ENCODE assay signal across 2 cellular contexts in the genomic region with DNA sequence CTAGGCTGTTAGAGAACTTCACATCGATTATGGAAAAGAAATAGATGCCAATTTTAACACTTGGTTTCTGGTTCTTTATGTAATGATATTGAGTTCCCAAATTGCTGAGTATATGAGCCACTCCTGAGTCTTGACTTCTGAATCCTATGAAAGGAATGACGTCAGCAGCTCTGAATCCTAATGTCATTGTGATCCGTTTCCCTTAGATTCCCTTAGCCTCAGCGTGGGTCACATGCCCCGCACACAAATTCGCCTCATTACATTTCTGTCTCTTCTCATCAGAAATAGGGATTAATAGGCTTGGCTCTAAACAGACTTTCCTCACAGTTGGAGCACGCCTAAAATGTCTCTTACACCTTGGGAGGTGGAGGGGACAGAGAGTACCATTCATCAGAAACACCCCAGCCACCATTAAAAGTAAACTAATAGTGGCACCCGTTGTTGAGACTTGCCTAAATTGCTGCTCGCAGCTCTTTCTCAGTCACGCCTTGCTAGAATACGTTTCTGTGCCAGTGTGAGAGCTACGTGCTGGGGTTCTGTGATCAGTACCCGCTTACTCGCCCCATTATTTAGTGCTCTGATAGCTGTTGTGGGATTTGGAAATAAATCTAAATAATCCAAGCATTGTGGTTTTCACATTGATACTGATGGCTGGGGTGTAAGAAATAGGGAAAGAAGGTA.
TF ChIP-seq lines count a peak whose summit lies in the region.

No MANE protein-coding gene starts in this region.

TF ChIP-seq in A549, 52 proteins besides CTCF, POLR2A, EP300 and RAD21:
- TF ChIP-seq CHD4 (IDR thresholded peaks at IDR 0.05; ENCODE audit: borderline replicate concordance) (no peak), ZFP36 (IDR thresholded peaks at IDR 0.05; ENCODE audit: borderline replicate concordance, partially characterized antibody) (no peak), ZSCAN20 (CRISPR knock-in tag; IDR thresholded peaks at IDR 0.05) (no peak), ZNF302 (CRISPR knock-in tag; IDR thresholded peaks at IDR 0.05) (no peak), NR3C1 (IDR thresholded peaks at IDR 0.05) (no peak), HOXB5 (CRISPR knock-in tag; IDR thresholded peaks at IDR 0.05) (no peak), CBX2 (IDR thresholded peaks at IDR 0.05; ENCODE audit: borderline replicate concordance, low read depth) (no peak), RCOR1 (IDR thresholded peaks at IDR 0.05; ENCODE audit: low read depth, low read length) (no peak), HEYL (CRISPR knock-in tag; IDR thresholded peaks at IDR 0.05) (no peak), ZC3H11A (IDR thresholded peaks at IDR 0.05) (no peak)
- TF ChIP-seq, protein P1, sequence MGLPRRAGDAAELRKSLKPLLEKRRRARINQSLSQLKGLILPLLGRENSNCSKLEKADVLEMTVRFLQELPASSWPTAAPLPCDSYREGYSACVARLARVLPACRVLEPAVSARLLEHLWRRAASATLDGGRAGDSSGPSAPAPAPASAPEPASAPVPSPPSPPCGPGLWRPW (IDR thresholded peaks at IDR 0.05): no peak

TF ChIP-seq in WTC11, 78 proteins besides CTCF, POLR2A, EP300 and RAD21:
- no peak for TF ChIP-seq ELF4 (CRISPR knock-in tag; IDR thresholded peaks at IDR 0.05; ENCODE audit: low read depth)
- TF ChIP-seq, protein P2, sequence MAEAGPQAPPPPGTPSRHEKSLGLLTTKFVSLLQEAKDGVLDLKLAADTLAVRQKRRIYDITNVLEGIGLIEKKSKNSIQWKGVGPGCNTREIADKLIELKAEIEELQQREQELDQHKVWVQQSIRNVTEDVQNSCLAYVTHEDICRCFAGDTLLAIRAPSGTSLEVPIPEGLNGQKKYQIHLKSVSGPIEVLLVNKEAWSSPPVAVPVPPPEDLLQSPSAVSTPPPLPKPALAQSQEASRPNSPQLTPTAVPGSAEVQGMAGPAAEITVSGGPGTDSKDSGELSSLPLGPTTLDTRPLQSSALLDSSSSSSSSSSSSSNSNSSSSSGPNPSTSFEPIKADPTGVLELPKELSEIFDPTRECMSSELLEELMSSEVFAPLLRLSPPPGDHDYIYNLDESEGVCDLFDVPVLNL (CRISPR knock-in tag; IDR thresholded peaks at IDR 0.05; ENCODE audit: borderline replicate concordance, low read depth): no peak
- no peak for TF ChIP-seq GABPB1 (CRISPR knock-in tag; IDR thresholded peaks at IDR 0.05)
- TF ChIP-seq, protein P3, sequence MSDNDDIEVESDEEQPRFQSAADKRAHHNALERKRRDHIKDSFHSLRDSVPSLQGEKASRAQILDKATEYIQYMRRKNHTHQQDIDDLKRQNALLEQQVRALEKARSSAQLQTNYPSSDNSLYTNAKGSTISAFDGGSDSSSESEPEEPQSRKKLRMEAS (CRISPR knock-in tag; IDR thresholded peaks at IDR 0.05): no peak
- no peak for TF ChIP-seq NFYB (CRISPR knock-in tag; conservative IDR thresholded peaks at IDR 0.05; ENCODE audit: low read depth)
- TF ChIP-seq, protein P4, sequence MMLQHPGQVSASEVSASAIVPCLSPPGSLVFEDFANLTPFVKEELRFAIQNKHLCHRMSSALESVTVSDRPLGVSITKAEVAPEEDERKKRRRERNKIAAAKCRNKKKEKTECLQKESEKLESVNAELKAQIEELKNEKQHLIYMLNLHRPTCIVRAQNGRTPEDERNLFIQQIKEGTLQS (CRISPR knock-in tag; conservative IDR thresholded peaks at IDR 0.05): no peak
- TF ChIP-seq, protein P5, sequence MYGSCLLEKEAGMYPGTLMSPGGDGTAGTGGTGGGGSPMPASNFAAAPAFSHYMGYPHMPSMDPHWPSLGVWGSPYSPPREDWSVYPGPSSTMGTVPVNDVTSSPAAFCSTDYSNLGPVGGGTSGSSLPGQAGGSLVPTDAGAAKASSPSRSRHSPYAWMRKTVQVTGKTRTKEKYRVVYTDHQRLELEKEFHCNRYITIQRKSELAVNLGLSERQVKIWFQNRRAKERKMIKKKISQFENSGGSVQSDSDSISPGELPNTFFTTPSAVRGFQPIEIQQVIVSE (CRISPR knock-in tag; IDR thresholded peaks at IDR 0.05; ENCODE audit: borderline replicate concordance): no peak
- no peak for TF ChIP-seq SMAD3 (CRISPR knock-in tag; IDR thresholded peaks at IDR 0.05; ENCODE audit: borderline replicate concordance)
- TF ChIP-seq, protein P6, sequence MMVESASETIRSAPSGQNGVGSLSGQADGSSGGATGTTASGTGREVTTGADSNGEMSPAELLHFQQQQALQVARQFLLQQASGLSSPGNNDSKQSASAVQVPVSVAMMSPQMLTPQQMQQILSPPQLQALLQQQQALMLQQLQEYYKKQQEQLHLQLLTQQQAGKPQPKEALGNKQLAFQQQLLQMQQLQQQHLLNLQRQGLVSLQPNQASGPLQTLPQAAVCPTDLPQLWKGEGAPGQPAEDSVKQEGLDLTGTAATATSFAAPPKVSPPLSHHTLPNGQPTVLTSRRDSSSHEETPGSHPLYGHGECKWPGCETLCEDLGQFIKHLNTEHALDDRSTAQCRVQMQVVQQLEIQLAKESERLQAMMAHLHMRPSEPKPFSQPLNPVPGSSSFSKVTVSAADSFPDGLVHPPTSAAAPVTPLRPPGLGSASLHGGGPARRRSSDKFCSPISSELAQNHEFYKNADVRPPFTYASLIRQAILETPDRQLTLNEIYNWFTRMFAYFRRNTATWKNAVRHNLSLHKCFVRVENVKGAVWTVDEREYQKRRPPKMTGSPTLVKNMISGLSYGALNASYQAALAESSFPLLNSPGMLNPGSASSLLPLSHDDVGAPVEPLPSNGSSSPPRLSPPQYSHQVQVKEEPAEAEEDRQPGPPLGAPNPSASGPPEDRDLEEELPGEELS (CRISPR knock-in tag; IDR thresholded peaks at IDR 0.05): no peak
- TF ChIP-seq, protein P7, sequence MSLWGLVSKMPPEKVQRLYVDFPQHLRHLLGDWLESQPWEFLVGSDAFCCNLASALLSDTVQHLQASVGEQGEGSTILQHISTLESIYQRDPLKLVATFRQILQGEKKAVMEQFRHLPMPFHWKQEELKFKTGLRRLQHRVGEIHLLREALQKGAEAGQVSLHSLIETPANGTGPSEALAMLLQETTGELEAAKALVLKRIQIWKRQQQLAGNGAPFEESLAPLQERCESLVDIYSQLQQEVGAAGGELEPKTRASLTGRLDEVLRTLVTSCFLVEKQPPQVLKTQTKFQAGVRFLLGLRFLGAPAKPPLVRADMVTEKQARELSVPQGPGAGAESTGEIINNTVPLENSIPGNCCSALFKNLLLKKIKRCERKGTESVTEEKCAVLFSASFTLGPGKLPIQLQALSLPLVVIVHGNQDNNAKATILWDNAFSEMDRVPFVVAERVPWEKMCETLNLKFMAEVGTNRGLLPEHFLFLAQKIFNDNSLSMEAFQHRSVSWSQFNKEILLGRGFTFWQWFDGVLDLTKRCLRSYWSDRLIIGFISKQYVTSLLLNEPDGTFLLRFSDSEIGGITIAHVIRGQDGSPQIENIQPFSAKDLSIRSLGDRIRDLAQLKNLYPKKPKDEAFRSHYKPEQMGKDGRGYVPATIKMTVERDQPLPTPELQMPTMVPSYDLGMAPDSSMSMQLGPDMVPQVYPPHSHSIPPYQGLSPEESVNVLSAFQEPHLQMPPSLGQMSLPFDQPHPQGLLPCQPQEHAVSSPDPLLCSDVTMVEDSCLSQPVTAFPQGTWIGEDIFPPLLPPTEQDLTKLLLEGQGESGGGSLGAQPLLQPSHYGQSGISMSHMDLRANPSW (CRISPR knock-in tag; conservative IDR thresholded peaks at IDR 0.05; ENCODE audit: low read depth): no peak
- TF ChIP-seq ETV6 (CRISPR knock-in tag; IDR thresholded peaks at IDR 0.05): no peak
- TF ChIP-seq NFATC4 (CRISPR knock-in tag; IDR thresholded peaks at IDR 0.05): no peak
- TF ChIP-seq, protein P8, sequence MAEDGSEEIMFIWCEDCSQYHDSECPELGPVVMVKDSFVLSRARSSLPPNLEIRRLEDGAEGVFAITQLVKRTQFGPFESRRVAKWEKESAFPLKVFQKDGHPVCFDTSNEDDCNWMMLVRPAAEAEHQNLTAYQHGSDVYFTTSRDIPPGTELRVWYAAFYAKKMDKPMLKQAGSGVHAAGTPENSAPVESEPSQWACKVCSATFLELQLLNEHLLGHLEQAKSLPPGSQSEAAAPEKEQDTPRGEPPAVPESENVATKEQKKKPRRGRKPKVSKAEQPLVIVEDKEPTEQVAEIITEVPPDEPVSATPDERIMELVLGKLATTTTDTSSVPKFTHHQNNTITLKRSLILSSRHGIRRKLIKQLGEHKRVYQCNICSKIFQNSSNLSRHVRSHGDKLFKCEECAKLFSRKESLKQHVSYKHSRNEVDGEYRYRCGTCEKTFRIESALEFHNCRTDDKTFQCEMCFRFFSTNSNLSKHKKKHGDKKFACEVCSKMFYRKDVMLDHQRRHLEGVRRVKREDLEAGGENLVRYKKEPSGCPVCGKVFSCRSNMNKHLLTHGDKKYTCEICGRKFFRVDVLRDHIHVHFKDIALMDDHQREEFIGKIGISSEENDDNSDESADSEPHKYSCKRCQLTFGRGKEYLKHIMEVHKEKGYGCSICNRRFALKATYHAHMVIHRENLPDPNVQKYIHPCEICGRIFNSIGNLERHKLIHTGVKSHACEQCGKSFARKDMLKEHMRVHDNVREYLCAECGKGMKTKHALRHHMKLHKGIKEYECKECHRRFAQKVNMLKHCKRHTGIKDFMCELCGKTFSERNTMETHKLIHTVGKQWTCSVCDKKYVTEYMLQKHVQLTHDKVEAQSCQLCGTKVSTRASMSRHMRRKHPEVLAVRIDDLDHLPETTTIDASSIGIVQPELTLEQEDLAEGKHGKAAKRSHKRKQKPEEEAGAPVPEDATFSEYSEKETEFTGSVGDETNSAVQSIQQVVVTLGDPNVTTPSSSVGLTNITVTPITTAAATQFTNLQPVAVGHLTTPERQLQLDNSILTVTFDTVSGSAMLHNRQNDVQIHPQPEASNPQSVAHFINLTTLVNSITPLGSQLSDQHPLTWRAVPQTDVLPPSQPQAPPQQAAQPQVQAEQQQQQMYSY (CRISPR knock-in tag; IDR thresholded peaks at IDR 0.05): no peak
